22 cellular contexts compared by ENCODE assay signal in genomic region chr10:123860856-123861255, GRCh38. TPM values are rescaled to one million over a fixed set of nuclear protein-coding genes. Genes with fewer than 3 reads are reported as not detected.
DNase-seq lines count a peak whose midpoint lies in the region; ATAC-seq, FAIRE-seq and TF ChIP-seq lines count a peak whose summit lies in the region.
"Had no signal": no experiment of that assay in that cellular context is flagged by ENCODE, and none has a peak within 500 bp of the region (broad histone marks: within the 10 kb centered on the region; RNA-seq: fewer than 3 reads in every experiment).

No MANE protein-coding gene starts in this region.

- TF ChIP-seq CTCF in kidney (IDR thresholded peaks at IDR 0.05; ENCODE audit: borderline replicate concordance, extremely low read depth, insufficient read depth) (no peak), osteocyte (IDR thresholded peaks at IDR 0.05) (no peak)

- no peaks in the 10 kb centered on the region for H3K9me3 ChIP-seq in kidney (ENCODE audit: control insufficient read depth in 1 of 2, low read length in 2 of 2)
- H3K9me3 ChIP-seq in stomach smooth muscle (ENCODE audit: control insufficient read depth in 2 of 2, low read length in 2 of 2): no peaks in the 10 kb centered on the region
- H3K9me3 ChIP-seq: BE2C had no signal

- H3K4me1 Mint-ChIP-seq in osteocyte (ENCODE audit: unreplicated experiment): no peaks in the 10 kb centered on the region
- H3K4me1 Mint-ChIP-seq in activated T-cell treated with anti-CD3 and anti-CD28 coated beads, Interleukin-2, amount 50 U/mL, for 24 hours (ENCODE audit: low read depth): no peaks in the 10 kb centered on the region
- H3K4me1 Mint-ChIP-seq: CD4-positive, CD25-positive, alpha-beta regulatory T cell; CD8-positive, alpha-beta memory T cell had no signal

- H3K9me3 Mint-ChIP-seq in osteocyte (ENCODE audit: unreplicated experiment): no peaks in the 10 kb centered on the region
- no peaks in the 10 kb centered on the region for H3K9me3 Mint-ChIP-seq in activated T-cell treated with anti-CD3 and anti-CD28 coated beads, Interleukin-2, amount 50 U/mL, for 24 hours
- H3K9me3 Mint-ChIP-seq: CD4-positive, CD25-positive, alpha-beta regulatory T cell; H9 had no signal

- H3K36me3 ChIP-seq in kidney (ENCODE audit: control insufficient read depth in 1 of 2, insufficient read depth in 2 of 2, low read length in 2 of 2) (no peaks in the 10 kb centered on the region), stomach smooth muscle (ENCODE audit: control insufficient read depth in 2 of 2, insufficient read depth in 2 of 2, low read length in 2 of 2) (peaks cover 6 to 18% of the 10 kb centered on the region in 2 donors)
- H3K36me3 ChIP-seq: BE2C had no signal

- DNase-seq in kidney: peak; percentile 23
- DNase-seq in osteocyte (ENCODE audit: extremely low spot score, unreplicated experiment): peak; percentile 67
- DNase-seq in activated T-cell treated with anti-CD3 and anti-CD28 coated beads, Interleukin-2, amount 50 U/mL, for 24 hours: no peak
- no peak for DNase-seq in inferior parietal cortex (ENCODE audit: extremely low spot score)
- DNase-seq: ACHN; BE2C; C1 segment of cervical spinal cord; CD4-positive, CD25-positive, alpha-beta regulatory T cell; CD8-positive, alpha-beta memory T cell; COR-L47; DMS 273 treated with DMSO at 0.1 percent for 48 hours; DMS53; DND-41; EL; H9 had no signal

- H3K27ac ChIP-seq in kidney (ENCODE audit: low read depth in 2 of 2, low read length in 2 of 2) (no peak overlapping the region), stomach smooth muscle (ENCODE audit: low read length) (peak overlapping the region; percentile 99)

- H3K27me3 ChIP-seq in stomach smooth muscle (ENCODE audit: control insufficient read depth in 1 of 2, insufficient read depth in 2 of 2, low read length in 2 of 2): no peaks in the 10 kb centered on the region
- H3K27me3 ChIP-seq: BE2C had no signal

- H3K4me1 ChIP-seq in kidney (ENCODE audit: control insufficient read depth in 1 of 2, insufficient read depth in 1 of 2, low read depth in 1 of 2, low read length in 2 of 2) (peaks cover under 1 to 6% of the 10 kb centered on the region in 2 donors), stomach smooth muscle (ENCODE audit: control insufficient read depth, insufficient read depth, low read length) (peaks cover 87% of the 10 kb centered on the region)
- H3K4me1 ChIP-seq: BE2C had no signal

- ATAC-seq in GM19328 (IDR thresholded peaks at IDR 0.05; ENCODE audit: unreplicated experiment): no peak
- ATAC-seq: GM12878, HepG2 had no signal

- no peaks in the 10 kb centered on the region for H3K36me3 Mint-ChIP-seq in osteocyte (ENCODE audit: unreplicated experiment)
- H3K36me3 Mint-ChIP-seq in activated T-cell treated with anti-CD3 and anti-CD28 coated beads, Interleukin-2, amount 50 U/mL, for 24 hours (ENCODE audit: low read depth): no peaks in the 10 kb centered on the region
- H3K36me3 Mint-ChIP-seq: CD4-positive, CD25-positive, alpha-beta regulatory T cell; CD8-positive, alpha-beta memory T cell had no signal

- H3K4me3 ChIP-seq in kidney (ENCODE audit: low read length in 2 of 2): no peak overlapping the region
- H3K4me3 ChIP-seq in stomach smooth muscle (ENCODE audit: low read length in 2 of 2): no peak overlapping the region
- H3K4me3 ChIP-seq: GM12878 had no signal

- no peak for FAIRE-seq in kidney (lab: Jason Lieb, UNC)
- FAIRE-seq: A204.1, GM12878, H1, HepG2 had no signal

- no peak overlapping the region for H3K27ac Mint-ChIP-seq in osteocyte (ENCODE audit: unreplicated experiment)
- H3K27ac Mint-ChIP-seq in activated T-cell treated with anti-CD3 and anti-CD28 coated beads, Interleukin-2, amount 50 U/mL, for 24 hours: no peak overlapping the region
- H3K27ac Mint-ChIP-seq: CD4-positive, CD25-positive, alpha-beta regulatory T cell; CD8-positive, alpha-beta memory T cell; H9 had no signal

- H3K4me3 Mint-ChIP-seq in osteocyte (ENCODE audit: unreplicated experiment): no peak overlapping the region
- no peak overlapping the region for H3K4me3 Mint-ChIP-seq in activated T-cell treated with anti-CD3 and anti-CD28 coated beads, Interleukin-2, amount 50 U/mL, for 24 hours
- H3K4me3 Mint-ChIP-seq: CD4-positive, CD25-positive, alpha-beta regulatory T cell; CD8-positive, alpha-beta memory T cell; H9 had no signal

- intact Hi-C loops in kidney (cut with DNase I): no loop called here

- no peaks in the 10 kb centered on the region for H3K27me3 Mint-ChIP-seq in osteocyte (ENCODE audit: unreplicated experiment)
- peaks cover 6% of the 10 kb centered on the region for H3K27me3 Mint-ChIP-seq in activated T-cell treated with anti-CD3 and anti-CD28 coated beads, Interleukin-2, amount 50 U/mL, for 24 hours
- H3K27me3 Mint-ChIP-seq: CD4-positive, CD25-positive, alpha-beta regulatory T cell had no signal

- H3K9ac ChIP-seq in kidney (ENCODE audit: low read length in 2 of 2) (no peak overlapping the region), stomach smooth muscle (ENCODE audit: low read length in 2 of 2) (no peak overlapping the region)

RNA-seq across cellular contexts. Expression of gene CPXM2, which starts 30.8 kb away (rescaled TPM):
- total RNA-seq in kidney: 18.1 TPM
- polyA plus RNA-seq in kidney (ENCODE audit: insufficient read depth, low read depth, low replicate concordance): 18.5 TPM
- total RNA-seq in osteocyte: not detected in 2 replicates
- total RNA-seq: CD4-positive, CD25-positive, alpha-beta regulatory T cell; CD8-positive, alpha-beta memory T cell; G401; HepG2 had no signal
- polyA plus RNA-seq: CD4-positive, CD25-positive, alpha-beta regulatory T cell; CD8-positive, alpha-beta memory T cell had no signal

Comparison
In these comparisons a context has a peak if more than half of its experiments do, and no peak if none do; other contexts are left out.
1. DNase-seq: peak in kidney (single experiment) and osteocyte (single experiment); none in activated T-cell treated with anti-CD3 and anti-CD28 coated beads, Interleukin-2, amount 50 U/mL, for 24 hours (single experiment) and inferior parietal cortex (single experiment).
2. RNA of gene CPXM2, which starts 30.8 kb away (total RNA-seq): 18.1 TPM in kidney (single experiment); not detected in osteocyte; every median in the first group is over 10 times any median in the second.